2 cellular contexts compared by ENCODE assay signal in the genomic region with DNA sequence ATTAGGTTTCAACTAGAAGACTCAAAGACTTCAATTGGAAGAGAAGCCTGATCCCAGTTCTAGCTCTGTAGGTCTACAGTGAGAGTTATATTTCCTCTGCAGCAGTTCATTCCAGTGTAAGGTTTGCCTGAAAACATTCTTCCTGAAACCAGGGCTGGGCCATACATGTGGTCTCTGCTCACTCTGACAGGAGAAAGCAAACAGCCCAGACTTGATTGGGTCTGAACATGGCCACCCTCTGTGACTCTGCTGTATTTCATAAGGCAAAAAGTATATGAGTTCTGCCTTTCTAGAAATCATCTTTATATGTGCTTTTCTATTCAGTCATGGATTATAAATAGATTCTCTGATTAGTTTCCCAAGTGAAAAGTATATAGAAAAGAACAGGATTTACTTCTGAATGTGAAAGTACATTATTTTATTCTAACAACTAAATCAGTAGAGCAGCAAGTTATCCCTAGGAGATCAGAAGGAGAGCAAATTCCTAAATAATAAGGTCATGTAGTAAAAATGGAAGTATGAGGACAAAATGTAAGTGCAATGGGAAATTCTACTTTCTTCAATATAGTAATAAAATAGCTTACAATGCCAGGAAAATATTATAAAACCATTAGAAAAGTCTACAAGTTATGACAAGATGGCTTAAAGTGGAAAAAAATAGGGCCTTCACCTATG.
TF ChIP-seq lines count a peak whose summit lies in the region.

No MANE protein-coding gene starts in this region.

TF ChIP-seq in A549, 52 proteins besides CTCF, POLR2A, EP300 and RAD21 (continued from another document):
- TF ChIP-seq, protein P1, sequence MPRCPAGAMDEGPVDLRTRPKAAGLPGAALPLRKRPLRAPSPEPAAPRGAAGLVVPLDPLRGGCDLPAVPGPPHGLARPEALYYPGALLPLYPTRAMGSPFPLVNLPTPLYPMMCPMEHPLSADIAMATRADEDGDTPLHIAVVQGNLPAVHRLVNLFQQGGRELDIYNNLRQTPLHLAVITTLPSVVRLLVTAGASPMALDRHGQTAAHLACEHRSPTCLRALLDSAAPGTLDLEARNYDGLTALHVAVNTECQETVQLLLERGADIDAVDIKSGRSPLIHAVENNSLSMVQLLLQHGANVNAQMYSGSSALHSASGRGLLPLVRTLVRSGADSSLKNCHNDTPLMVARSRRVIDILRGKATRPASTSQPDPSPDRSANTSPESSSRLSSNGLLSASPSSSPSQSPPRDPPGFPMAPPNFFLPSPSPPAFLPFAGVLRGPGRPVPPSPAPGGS (IDR thresholded peaks at IDR 0.05), result no peak
- TF ChIP-seq, protein P2, sequence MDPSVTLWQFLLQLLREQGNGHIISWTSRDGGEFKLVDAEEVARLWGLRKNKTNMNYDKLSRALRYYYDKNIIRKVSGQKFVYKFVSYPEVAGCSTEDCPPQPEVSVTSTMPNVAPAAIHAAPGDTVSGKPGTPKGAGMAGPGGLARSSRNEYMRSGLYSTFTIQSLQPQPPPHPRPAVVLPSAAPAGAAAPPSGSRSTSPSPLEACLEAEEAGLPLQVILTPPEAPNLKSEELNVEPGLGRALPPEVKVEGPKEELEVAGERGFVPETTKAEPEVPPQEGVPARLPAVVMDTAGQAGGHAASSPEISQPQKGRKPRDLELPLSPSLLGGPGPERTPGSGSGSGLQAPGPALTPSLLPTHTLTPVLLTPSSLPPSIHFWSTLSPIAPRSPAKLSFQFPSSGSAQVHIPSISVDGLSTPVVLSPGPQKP (IDR thresholded peaks at IDR 0.05; ENCODE audit: low read depth, low read length), result no peak
- TF ChIP-seq KDM5A (IDR thresholded peaks at IDR 0.05), result no peak
- TF ChIP-seq, protein P3, sequence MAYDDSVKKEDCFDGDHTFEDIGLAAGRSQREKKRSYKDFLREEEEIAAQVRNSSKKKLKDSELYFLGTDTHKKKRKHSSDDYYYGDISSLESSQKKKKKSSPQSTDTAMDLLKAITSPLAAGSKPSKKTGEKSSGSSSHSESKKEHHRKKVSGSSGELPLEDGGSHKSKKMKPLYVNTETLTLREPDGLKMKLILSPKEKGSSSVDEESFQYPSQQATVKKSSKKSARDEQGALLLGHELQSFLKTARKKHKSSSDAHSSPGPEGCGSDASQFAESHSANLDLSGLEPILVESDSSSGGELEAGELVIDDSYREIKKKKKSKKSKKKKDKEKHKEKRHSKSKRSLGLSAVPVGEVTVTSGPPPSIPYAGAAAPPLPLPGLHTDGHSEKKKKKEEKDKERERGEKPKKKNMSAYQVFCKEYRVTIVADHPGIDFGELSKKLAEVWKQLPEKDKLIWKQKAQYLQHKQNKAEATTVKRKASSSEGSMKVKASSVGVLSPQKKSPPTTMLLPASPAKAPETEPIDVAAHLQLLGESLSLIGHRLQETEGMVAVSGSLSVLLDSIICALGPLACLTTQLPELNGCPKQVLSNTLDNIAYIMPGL (CRISPR knock-in tag; IDR thresholded peaks at IDR 0.05; ENCODE audit: borderline replicate concordance), result no peak
- no peak for TF ChIP-seq CBX8 (IDR thresholded peaks at IDR 0.05)
- no peak for TF ChIP-seq ZFP36 (IDR thresholded peaks at IDR 0.05; ENCODE audit: borderline replicate concordance, partially characterized antibody)
- TF ChIP-seq ZC3H11A (IDR thresholded peaks at IDR 0.05), result no peak
- no peak for TF ChIP-seq NR3C1 (IDR thresholded peaks at IDR 0.05)
- no peak for TF ChIP-seq PHF8 (IDR thresholded peaks at IDR 0.05; ENCODE audit: borderline replicate concordance, low read depth)
- no peak for TF ChIP-seq ZNF302 (CRISPR knock-in tag; IDR thresholded peaks at IDR 0.05)

TF ChIP-seq in WTC11, 78 proteins besides CTCF, POLR2A, EP300 and RAD21 (continued from another document):
- TF ChIP-seq, protein P4, sequence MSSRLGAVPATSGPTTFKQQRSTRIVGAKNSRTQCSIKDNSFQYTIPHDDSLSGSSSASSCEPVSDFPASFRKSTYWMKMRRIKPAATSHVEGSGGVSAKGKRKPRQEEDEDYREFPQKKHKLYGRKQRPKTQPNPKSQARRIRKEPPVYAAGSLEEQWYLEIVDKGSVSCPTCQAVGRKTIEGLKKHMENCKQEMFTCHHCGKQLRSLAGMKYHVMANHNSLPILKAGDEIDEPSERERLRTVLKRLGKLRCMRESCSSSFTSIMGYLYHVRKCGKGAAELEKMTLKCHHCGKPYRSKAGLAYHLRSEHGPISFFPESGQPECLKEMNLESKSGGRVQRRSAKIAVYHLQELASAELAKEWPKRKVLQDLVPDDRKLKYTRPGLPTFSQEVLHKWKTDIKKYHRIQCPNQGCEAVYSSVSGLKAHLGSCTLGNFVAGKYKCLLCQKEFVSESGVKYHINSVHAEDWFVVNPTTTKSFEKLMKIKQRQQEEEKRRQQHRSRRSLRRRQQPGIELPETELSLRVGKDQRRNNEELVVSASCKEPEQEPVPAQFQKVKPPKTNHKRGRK (CRISPR knock-in tag; IDR thresholded peaks at IDR 0.05; ENCODE audit: borderline replicate concordance), result no peak
- TF ChIP-seq KAT7 (CRISPR knock-in tag; IDR thresholded peaks at IDR 0.05; ENCODE audit: borderline replicate concordance) (no peak), NFYB (CRISPR knock-in tag; conservative IDR thresholded peaks at IDR 0.05; ENCODE audit: low read depth) (no peak), ESRRA (CRISPR knock-in tag; IDR thresholded peaks at IDR 0.05; ENCODE audit: borderline replicate concordance) (no peak), ZNF263 (CRISPR knock-in tag; IDR thresholded peaks at IDR 0.05; ENCODE audit: low read depth) (no peak), GRHL2 (CRISPR knock-in tag; IDR thresholded peaks at IDR 0.05; ENCODE audit: insufficient replicate concordance, severe bottlenecking) (no peak), FOXP1 (CRISPR knock-in tag; IDR thresholded peaks at IDR 0.05; ENCODE audit: borderline replicate concordance) (no peak), NFATC4 (CRISPR knock-in tag; IDR thresholded peaks at IDR 0.05) (no peak), TP53 (CRISPR knock-in tag; IDR thresholded peaks at IDR 0.05) (no peak), ZNF138 (CRISPR knock-in tag; conservative IDR thresholded peaks at IDR 0.05) (no peak), IRF2 (CRISPR knock-in tag; IDR thresholded peaks at IDR 0.05; ENCODE audit: borderline replicate concordance, low read depth) (no peak), MYBL2 (CRISPR knock-in tag; IDR thresholded peaks at IDR 0.05) (no peak), TEAD1 (CRISPR knock-in tag; IDR thresholded peaks at IDR 0.05) (no peak)
- TF ChIP-seq, protein P5, sequence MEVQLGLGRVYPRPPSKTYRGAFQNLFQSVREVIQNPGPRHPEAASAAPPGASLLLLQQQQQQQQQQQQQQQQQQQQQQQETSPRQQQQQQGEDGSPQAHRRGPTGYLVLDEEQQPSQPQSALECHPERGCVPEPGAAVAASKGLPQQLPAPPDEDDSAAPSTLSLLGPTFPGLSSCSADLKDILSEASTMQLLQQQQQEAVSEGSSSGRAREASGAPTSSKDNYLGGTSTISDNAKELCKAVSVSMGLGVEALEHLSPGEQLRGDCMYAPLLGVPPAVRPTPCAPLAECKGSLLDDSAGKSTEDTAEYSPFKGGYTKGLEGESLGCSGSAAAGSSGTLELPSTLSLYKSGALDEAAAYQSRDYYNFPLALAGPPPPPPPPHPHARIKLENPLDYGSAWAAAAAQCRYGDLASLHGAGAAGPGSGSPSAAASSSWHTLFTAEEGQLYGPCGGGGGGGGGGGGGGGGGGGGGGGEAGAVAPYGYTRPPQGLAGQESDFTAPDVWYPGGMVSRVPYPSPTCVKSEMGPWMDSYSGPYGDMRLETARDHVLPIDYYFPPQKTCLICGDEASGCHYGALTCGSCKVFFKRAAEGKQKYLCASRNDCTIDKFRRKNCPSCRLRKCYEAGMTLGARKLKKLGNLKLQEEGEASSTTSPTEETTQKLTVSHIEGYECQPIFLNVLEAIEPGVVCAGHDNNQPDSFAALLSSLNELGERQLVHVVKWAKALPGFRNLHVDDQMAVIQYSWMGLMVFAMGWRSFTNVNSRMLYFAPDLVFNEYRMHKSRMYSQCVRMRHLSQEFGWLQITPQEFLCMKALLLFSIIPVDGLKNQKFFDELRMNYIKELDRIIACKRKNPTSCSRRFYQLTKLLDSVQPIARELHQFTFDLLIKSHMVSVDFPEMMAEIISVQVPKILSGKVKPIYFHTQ (CRISPR knock-in tag; IDR thresholded peaks at IDR 0.05), result no peak
- TF ChIP-seq, protein P6, sequence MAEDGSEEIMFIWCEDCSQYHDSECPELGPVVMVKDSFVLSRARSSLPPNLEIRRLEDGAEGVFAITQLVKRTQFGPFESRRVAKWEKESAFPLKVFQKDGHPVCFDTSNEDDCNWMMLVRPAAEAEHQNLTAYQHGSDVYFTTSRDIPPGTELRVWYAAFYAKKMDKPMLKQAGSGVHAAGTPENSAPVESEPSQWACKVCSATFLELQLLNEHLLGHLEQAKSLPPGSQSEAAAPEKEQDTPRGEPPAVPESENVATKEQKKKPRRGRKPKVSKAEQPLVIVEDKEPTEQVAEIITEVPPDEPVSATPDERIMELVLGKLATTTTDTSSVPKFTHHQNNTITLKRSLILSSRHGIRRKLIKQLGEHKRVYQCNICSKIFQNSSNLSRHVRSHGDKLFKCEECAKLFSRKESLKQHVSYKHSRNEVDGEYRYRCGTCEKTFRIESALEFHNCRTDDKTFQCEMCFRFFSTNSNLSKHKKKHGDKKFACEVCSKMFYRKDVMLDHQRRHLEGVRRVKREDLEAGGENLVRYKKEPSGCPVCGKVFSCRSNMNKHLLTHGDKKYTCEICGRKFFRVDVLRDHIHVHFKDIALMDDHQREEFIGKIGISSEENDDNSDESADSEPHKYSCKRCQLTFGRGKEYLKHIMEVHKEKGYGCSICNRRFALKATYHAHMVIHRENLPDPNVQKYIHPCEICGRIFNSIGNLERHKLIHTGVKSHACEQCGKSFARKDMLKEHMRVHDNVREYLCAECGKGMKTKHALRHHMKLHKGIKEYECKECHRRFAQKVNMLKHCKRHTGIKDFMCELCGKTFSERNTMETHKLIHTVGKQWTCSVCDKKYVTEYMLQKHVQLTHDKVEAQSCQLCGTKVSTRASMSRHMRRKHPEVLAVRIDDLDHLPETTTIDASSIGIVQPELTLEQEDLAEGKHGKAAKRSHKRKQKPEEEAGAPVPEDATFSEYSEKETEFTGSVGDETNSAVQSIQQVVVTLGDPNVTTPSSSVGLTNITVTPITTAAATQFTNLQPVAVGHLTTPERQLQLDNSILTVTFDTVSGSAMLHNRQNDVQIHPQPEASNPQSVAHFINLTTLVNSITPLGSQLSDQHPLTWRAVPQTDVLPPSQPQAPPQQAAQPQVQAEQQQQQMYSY (CRISPR knock-in tag; IDR thresholded peaks at IDR 0.05), result no peak
- TF ChIP-seq, protein P7, sequence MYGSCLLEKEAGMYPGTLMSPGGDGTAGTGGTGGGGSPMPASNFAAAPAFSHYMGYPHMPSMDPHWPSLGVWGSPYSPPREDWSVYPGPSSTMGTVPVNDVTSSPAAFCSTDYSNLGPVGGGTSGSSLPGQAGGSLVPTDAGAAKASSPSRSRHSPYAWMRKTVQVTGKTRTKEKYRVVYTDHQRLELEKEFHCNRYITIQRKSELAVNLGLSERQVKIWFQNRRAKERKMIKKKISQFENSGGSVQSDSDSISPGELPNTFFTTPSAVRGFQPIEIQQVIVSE (CRISPR knock-in tag; IDR thresholded peaks at IDR 0.05; ENCODE audit: borderline replicate concordance), result no peak
- TF ChIP-seq, protein P8, sequence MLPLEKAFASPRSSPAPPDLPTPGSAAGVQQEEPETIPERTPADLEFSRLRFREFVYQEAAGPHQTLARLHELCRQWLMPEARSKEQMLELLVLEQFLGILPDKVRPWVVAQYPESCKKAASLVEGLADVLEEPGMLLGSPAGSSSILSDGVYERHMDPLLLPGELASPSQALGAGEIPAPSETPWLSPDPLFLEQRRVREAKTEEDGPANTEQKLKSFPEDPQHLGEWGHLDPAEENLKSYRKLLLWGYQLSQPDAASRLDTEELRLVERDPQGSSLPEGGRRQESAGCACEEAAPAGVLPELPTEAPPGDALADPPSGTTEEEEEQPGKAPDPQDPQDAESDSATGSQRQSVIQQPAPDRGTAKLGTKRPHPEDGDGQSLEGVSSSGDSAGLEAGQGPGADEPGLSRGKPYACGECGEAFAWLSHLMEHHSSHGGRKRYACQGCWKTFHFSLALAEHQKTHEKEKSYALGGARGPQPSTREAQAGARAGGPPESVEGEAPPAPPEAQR (CRISPR knock-in tag; IDR thresholded peaks at IDR 0.05), result no peak
TF ChIP-seq in WTC11: peak in this region for 0.
